Comparison of ENCODE assay signal across 8 cellular contexts in genomic region chr14:75294649-75295033, GRCh38. TPM values are rescaled to one million over a fixed set of nuclear protein-coding genes. Genes with fewer than 3 reads are reported as not detected.
A peak's percentile ranks its signal among the peaks of the same experiment; 100 is the strongest.
DNase-seq lines count a peak whose midpoint lies in the region; ATAC-seq, FAIRE-seq and TF ChIP-seq lines count a peak whose summit lies in the region.

No MANE protein-coding gene starts in this region.

- no peak overlapping the region for H2AK5ac ChIP-seq in neuronal stem cell (ENCODE audit: low read depth, low read length)

- H3K36me3 ChIP-seq in OCI-LY1 (ENCODE audit: insufficient read depth, low read length) (no peaks in the 10 kb centered on the region), endothelial cell of umbilical vein (ENCODE audit: control insufficient read depth in 2 of 2, extremely low read depth in 1 of 2, insufficient read depth in 2 of 2, low read length in 2 of 2) (no peaks in the 10 kb centered on the region), neuronal stem cell (replicated peaks in 1 of 2; ENCODE audit: control insufficient read depth in 2 of 2, insufficient read depth in 2 of 2, low read length in 2 of 2) (no peaks in the 10 kb centered on the region)

- H2BK15ac ChIP-seq in neuronal stem cell (ENCODE audit: low read length), result peak overlapping the region; percentile 87

- intact Hi-C loops in endothelial cell of umbilical vein (cut with micrococcal nuclease), result loop anchor here (1.0 to 2.0 kb wide), 6 partner anchors 16 to 808 kb away; partner anchors contain the start of genes FOS and TMED10

- TF ChIP-seq CTCF in GM12873 (IDR thresholded peaks at IDR 0.05; ENCODE audit: insufficient read depth, low read depth, low read length, missing control alignments) (peak; percentile 45), OCI-LY1 (IDR thresholded peaks at IDR 0.05; ENCODE audit: low read length) (peak; percentile 30; the same call in 1 of the 2 replicates), endothelial cell of umbilical vein (IDR thresholded peaks at IDR 0.05; ENCODE audit: extremely low read depth in 1 of 2, insufficient read depth in 1 of 2, low read depth in 1 of 2, low read length in 2 of 2) (peak in 1 of 2 donors; percentile 7)

- H4K20me1 ChIP-seq in OCI-LY1 (ENCODE audit: insufficient read depth, low read length) (no peaks in the 10 kb centered on the region), endothelial cell of umbilical vein (replicated peaks; ENCODE audit: control insufficient read depth, extremely low read depth, insufficient read depth, low read length) (no peaks in the 10 kb centered on the region)

- H3K9ac ChIP-seq in OCI-LY1 (ENCODE audit: low read length), result peak overlapping the region; percentile 51
- H3K9ac ChIP-seq in endothelial cell of umbilical vein (replicated peaks; ENCODE audit: extremely low read depth, insufficient read depth, low read length), result peak overlapping the region; percentile 93
- no peak overlapping the region for H3K9ac ChIP-seq in neuronal stem cell (ENCODE audit: low read depth, low read length, poor library complexity)

- dilution Hi-C loops in endothelial cell of umbilical vein (cut with MboI; ENCODE audit: extremely low pct_ligation_motif_present, low sequenced_read_pairs), result loop anchor here (25.0 kb wide), 1 partner anchor 157 kb away; the partner anchor contains the start of gene NEK9

- no peak overlapping the region for H4K8ac ChIP-seq in neuronal stem cell (ENCODE audit: low read depth, low read length)

- H3K9me3 ChIP-seq in OCI-LY1 (ENCODE audit: low read length), result no peaks in the 10 kb centered on the region
- H3K9me3 ChIP-seq in endothelial cell of umbilical vein (replicated peaks; ENCODE audit: control insufficient read depth, insufficient read depth, low read length), result no peaks in the 10 kb centered on the region
- no peaks in the 10 kb centered on the region for H3K9me3 ChIP-seq in neuronal stem cell (replicated peaks in 1 of 2; ENCODE audit: control insufficient read depth in 2 of 2, insufficient read depth in 1 of 2, low read depth in 1 of 2, low read length in 2 of 2)

- H2AFZ ChIP-seq in OCI-LY1 (ENCODE audit: low read length) (peak overlapping the region; percentile 46; the same call in 1 of the 2 replicates), endothelial cell of umbilical vein (ENCODE audit: low read depth, low read length) (peak overlapping the region; percentile 88), neuronal stem cell (ENCODE audit: low read length) (peak overlapping the region; percentile 97)

- no peak overlapping the region for H4K91ac ChIP-seq in neuronal stem cell (ENCODE audit: low read depth, low read length, poor library complexity)

- no peaks in the 10 kb centered on the region for H3K79me1 ChIP-seq in neuronal stem cell (ENCODE audit: low read depth, low read length)

- ATAC-seq in GM18858 (IDR thresholded peaks at IDR 0.05; ENCODE audit: unreplicated experiment), result no peak

- H3K23ac ChIP-seq in neuronal stem cell (ENCODE audit: low read depth, low read length, poor library complexity), result no peak overlapping the region

- H3K4me2 ChIP-seq in OCI-LY1 (ENCODE audit: low read length) (peak overlapping the region; percentile 96), endothelial cell of umbilical vein (ENCODE audit: insufficient read depth, low read length) (peak overlapping the region; percentile 71), neuronal stem cell (ENCODE audit: insufficient read depth, low read length, poor library complexity, severe bottlenecking) (peak overlapping the region; percentile 99)

- peak overlapping the region; percentile 89 for H3K18ac ChIP-seq in neuronal stem cell (ENCODE audit: low read length)

- H3K27me3 ChIP-seq in OCI-LY1 (ENCODE audit: insufficient read depth, low read length), result no peaks in the 10 kb centered on the region
- peaks cover 0 to 9% of the 10 kb centered on the region in 2 experiments for H3K27me3 ChIP-seq in endothelial cell of umbilical vein (ENCODE audit: control insufficient read depth in 2 of 2, insufficient read depth in 2 of 2, low read length in 2 of 2)
- H3K27me3 ChIP-seq in neuronal stem cell (ENCODE audit: control insufficient read depth in 3 of 3, insufficient read depth in 3 of 3, low read depth in 1 of 3, low read length in 3 of 3), result peaks cover 0 to 8% (median 0%) of the 10 kb centered on the region in 3 experiments

- H3K27ac ChIP-seq in OCI-LY1 (ENCODE audit: low read depth, low read length, poor library complexity, severe bottlenecking) (no peak overlapping the region), endothelial cell of umbilical vein (ENCODE audit: insufficient read depth, low read depth, low read length) (peak overlapping the region; percentile 88), neuronal stem cell (replicated peaks; ENCODE audit: low read length) (no peak overlapping the region)

- H2BK120ac ChIP-seq in neuronal stem cell (ENCODE audit: low read depth, low read length), result no peak overlapping the region

- no peak for TF ChIP-seq POLR2A in endothelial cell of umbilical vein (IDR thresholded peaks at IDR 0.05; ENCODE audit: low read depth, low read length)

- H3K4me1 ChIP-seq in OCI-LY1 (ENCODE audit: insufficient read depth, low read length, severe bottlenecking) (peaks cover 18% of the 10 kb centered on the region), endothelial cell of umbilical vein (ENCODE audit: control insufficient read depth, extremely low read depth, insufficient read depth, low read length) (peaks cover 16% of the 10 kb centered on the region), neuronal stem cell (ENCODE audit: control insufficient read depth in 2 of 2, insufficient read depth in 1 of 2, low read depth in 1 of 2, low read length in 2 of 2) (peaks cover 7 to 11% of the 10 kb centered on the region in 2 donors)

- no peak for FAIRE-seq in endothelial cell of umbilical vein (lab: Jason Lieb, UNC)

- H3K79me2 ChIP-seq in OCI-LY1 (ENCODE audit: insufficient read depth, low read length) (no peaks in the 10 kb centered on the region), endothelial cell of umbilical vein (ENCODE audit: control insufficient read depth, insufficient read depth, low read length) (no peaks in the 10 kb centered on the region)

- no peak overlapping the region for H3K4ac ChIP-seq in neuronal stem cell (ENCODE audit: low read length)

- H2BK5ac ChIP-seq in neuronal stem cell (ENCODE audit: low read length), result peak overlapping the region; percentile 27

- TSS peak; percentile 97 for BruUV-seq in endothelial cell of umbilical vein (replicated peaks; lab: Mats Ljungman, UMichigan)

- no peaks in the 10 kb centered on the region for H3K9me1 ChIP-seq in endothelial cell of umbilical vein (replicated peaks; ENCODE audit: control insufficient read depth, extremely low read depth, insufficient read depth, low read length)

- CTCF ChIA-PET in endothelial cell of umbilical vein (lab: Charles Lee), result interaction anchor here (0.7 to 10.1 kb wide), 12 partner anchors 10 to 434 kb away, joined by 3 to 175 read pairs (median 6); partner anchors contain the start of gene NEK9

- H3K14ac ChIP-seq in neuronal stem cell (ENCODE audit: low read length), result no peak overlapping the region

- H2BK12ac ChIP-seq in neuronal stem cell (ENCODE audit: low read length), result no peak overlapping the region

- H3K4me3 ChIP-seq in OCI-LY1 (ENCODE audit: low read depth, low read length, poor library complexity, severe bottlenecking) (peak overlapping the region; percentile 73), endothelial cell of umbilical vein (replicated peaks in 1 of 3; ENCODE audit: insufficient read depth in 1 of 3, low read depth in 1 of 3, low read length in 3 of 3) (peak overlapping the region; percentile 34 to 78 (median 55)), neuronal stem cell (ENCODE audit: low read length in 2 of 2) (peak overlapping the region; percentile 79 to 87)

- DNase-seq in endothelial cell of umbilical vein (ENCODE audit: low read depth, low spot score), result no peak
- DNase-seq in neuronal stem cell (ENCODE audit: low spot score), result no peak
- no peak for DNase-seq in effector CD4-positive, alpha-beta T cell
- no peak for DNase-seq in ecto neural progenitor cell (ENCODE audit: low spot score)
- no peak for DNase-seq in NCI-H345 treated with DMSO at 0.1 percent for 48 hours (lab: John Stamatoyannopoulos, UW; ENCODE audit: unreplicated experiment)

- no CpG with 5 or more reads among the region's 9 CpGs for WGBS in neuronal stem cell (ENCODE audit: extremely low coverage in 2 of 2, insufficient read length in 2 of 2, insufficient replicate concordance in 1 of 2), 2 donors

- no peaks in the 10 kb centered on the region for H3F3A ChIP-seq in OCI-LY1 (ENCODE audit: insufficient read depth, low read length)

- POLR2A ChIA-PET in endothelial cell of umbilical vein (lab: Charles Lee), result interaction anchor here (0.5 to 1.3 kb wide), 4 partner anchors 10 to 168 kb away, joined by 3 to 5 read pairs (median 3); partner anchors contain the start of genes FOS and NEK9

- H3K9me2 ChIP-seq in OCI-LY1 (ENCODE audit: low read depth, low read length), result no peaks in the 10 kb centered on the region

TF ChIP-seq in endothelial cell of umbilical vein, 7 proteins besides CTCF, POLR2A, EP300 and RAD21:
- no peak for TF ChIP-seq FOS (IDR thresholded peaks at IDR 0.05; ENCODE audit: borderline replicate concordance, insufficient read depth, low read length)
- no peak for TF ChIP-seq EZH2 (IDR thresholded peaks at IDR 0.05; ENCODE audit: borderline replicate concordance, low read depth, low read length, severe bottlenecking)
- no peak for TF ChIP-seq POLR2AphosphoS5 (IDR thresholded peaks at IDR 0.05; ENCODE audit: insufficient read depth, low read depth, low read length)
- TF ChIP-seq MYC (IDR thresholded peaks at IDR 0.05; ENCODE audit: low read depth, low read length), result no peak
- no peak for TF ChIP-seq MAX (IDR thresholded peaks at IDR 0.05; ENCODE audit: insufficient read depth, insufficient read length)
- TF ChIP-seq JUN (IDR thresholded peaks at IDR 0.05; ENCODE audit: borderline replicate concordance, insufficient read depth, insufficient read length, low read depth), result no peak
- no peak for TF ChIP-seq GATA2 (IDR thresholded peaks at IDR 0.05; ENCODE audit: insufficient read depth, insufficient read length, low read depth, low read length)
TF ChIP-seq in endothelial cell of umbilical vein: peak in this region for 0.

RNA-seq across cellular contexts. Expression of gene FOS, which starts 16.0 kb away (rescaled TPM):
- total RNA-seq in endothelial cell of umbilical vein, result 9.2 and 63.2 TPM in 2 replicates
- polyA plus RNA-seq in endothelial cell of umbilical vein, result 41.6 and 55.6 TPM in 2 replicates
- 26.6 and 60.9 TPM in 2 replicates for polyA plus RNA-seq in endothelial cell of umbilical vein (2011; cell fraction: cytosol; rRNA removed)
- polyA plus RNA-seq in endothelial cell of umbilical vein (2011; cell fraction: nucleus; rRNA removed), result 187 and 302 TPM in 2 replicates
- polyA plus RNA-seq in endothelial cell of umbilical vein (2012), result 1.9 and 7.0 TPM in 2 replicates
- polyA minus RNA-seq in endothelial cell of umbilical vein, result 38.7 and 58.4 TPM in 2 replicates
- polyA minus RNA-seq in endothelial cell of umbilical vein (2011; cell fraction: cytosol; rRNA and poly(A)+ RNA removed), result 55.3 TPM
- 149 and 293 TPM in 2 replicates for polyA minus RNA-seq in endothelial cell of umbilical vein (2011; cell fraction: nucleus; rRNA and poly(A)+ RNA removed)
- polyA plus RNA-seq in neuronal stem cell (2013, experiment 1 of 2), result 20.4 TPM
- polyA plus RNA-seq in neuronal stem cell (2013, experiment 2 of 2), result 21.0 TPM

Comparison
In these comparisons a context has a peak if more than half of its experiments do, and no peak if none do; other contexts are left out.
1. H2AFZ ChIP-seq: peak in every context shown above with its lines; median percentile 97 in neuronal stem cell; 88 in endothelial cell of umbilical vein; 46 in OCI-LY1.